ENCODE assay signal across 39 cellular contexts in the genomic region with DNA sequence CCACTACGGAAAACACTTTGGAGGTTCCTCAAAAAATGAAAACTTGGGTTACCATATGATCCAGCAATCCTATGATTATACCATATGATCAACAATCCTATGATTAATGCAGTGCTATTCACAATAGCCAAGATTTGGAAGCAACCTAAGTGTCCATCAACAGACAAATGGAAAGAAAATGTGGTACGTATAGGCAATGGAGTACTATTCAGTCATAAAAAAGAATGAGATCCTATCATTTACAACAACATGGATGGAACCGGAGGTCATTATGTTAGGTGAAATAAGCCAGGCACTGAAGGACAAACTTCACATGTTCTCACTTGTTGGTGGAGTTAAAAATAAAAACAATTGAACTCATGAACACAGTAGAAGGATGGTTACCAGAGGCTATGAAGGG. TPM values are rescaled to one million over a fixed set of nuclear protein-coding genes. Genes with fewer than 3 reads are reported as not detected.
"Had no signal": no experiment of that assay in that cellular context is flagged by ENCODE, and none has a peak within 500 bp of the region (broad histone marks: within the 10 kb centered on the region; RNA-seq: fewer than 3 reads in every experiment).

No MANE protein-coding gene starts in this region.

- H3K4me1 ChIP-seq: adrenal gland, ascending aorta, body of pancreas, breast epithelium, colonic mucosa had no signal

- H3K9me3 ChIP-seq: adrenal gland, ascending aorta, body of pancreas, breast epithelium, colonic mucosa had no signal

- H3K27ac Mint-ChIP-seq: activated naive CD4-positive, alpha-beta T cell treated with anti-CD3 and anti-CD28 coated beads for 36 hours; activated naive CD4-positive, alpha-beta T cell treated with anti-CD3 and anti-CD28 coated beads, Interleukin-2, amount 10 ng/mL, durations not matched to agents 7 days and 5 days; activated naive CD4-positive, alpha-beta T cell treated with anti-CD3 and anti-CD28 coated beads, Interleukin-2, amount 50 U/mL, for 24 hours; activated naive CD4-positive, alpha-beta T cell treated with anti-CD3 and anti-CD28 coated beads, Interleukin-2, amount 50 U/mL, for 72 hours; activated naive CD8-positive, alpha-beta T cell; activated naive CD8-positive, alpha-beta T cell treated with anti-CD3 and anti-CD28 coated beads for 36 hours; activated naive CD8-positive, alpha-beta T cell treated with anti-CD3 and anti-CD28 coated beads, Interleukin-2, amount 10 ng/mL, durations not matched to agents 7 days and 5 days; activated naive CD8-positive, alpha-beta T cell treated with anti-CD3 and anti-CD28 coated beads, Interleukin-2, amount 50 U/mL, for 24 hours; activated T-cell treated with anti-CD3 and anti-CD28 coated beads, Interleukin-2, amount 50 U/mL, for 72 hours; activated T-helper 1 cell treated with anti-CD3 and anti-CD28 coated beads, Interleukin-12 subunit alpha, Interleukin-12 subunit beta, Interleukin-2, Interleukin-4 antibody, amounts not matched to agents 30 ng/mL and 10 ng/mL and 1 ng/mL, durations not matched to agents 14 hours and 24 hours and 36 hours; activated T-helper 17 cell treated with anti-CD3 and anti-CD28 coated beads, Interleukin-2, amount 50 U/mL, for 72 hours; activated T-helper 2 cell treated with anti-CD3 and anti-CD28 coated beads, Interferon-gamma antibody, Interleukin-2, Interleukin-4, amounts not matched to agents 10 μg/mL and 5 μg/mL and 100 μg/mL, durations not matched to agents 14 hours and 24 hours and 36 hours; brain had no signal

- H3K27ac ChIP-seq: adrenal gland, ascending aorta, body of pancreas, brain microvascular endothelial cell, breast epithelium, cardiac muscle cell, colonic mucosa had no signal

- FAIRE-seq: astrocyte, bronchial epithelial cell, colon had no signal

- H3K36me3 ChIP-seq: adrenal gland, breast epithelium, cardiac muscle cell, colonic mucosa had no signal

- H3K9me3 Mint-ChIP-seq: central memory CD8-positive, alpha-beta T cell had no signal

- ATAC-seq: activated naive CD4-positive, alpha-beta T cell treated with anti-CD3 and anti-CD28 coated beads, Interleukin-2, amount 50 U/mL, for 72 hours; activated naive CD8-positive, alpha-beta T cell treated with anti-CD3 and anti-CD28 coated beads, Interleukin-2, amount 50 U/mL, for 24 hours; activated T-cell treated with anti-CD3 and anti-CD28 coated beads, Interleukin-2, amount 50 U/mL, for 72 hours; activated T-helper 17 cell treated with anti-CD3 and anti-CD28 coated beads, Interleukin-2, amount 50 U/mL, for 72 hours; body of pancreas had no signal

- H3K4me1 Mint-ChIP-seq: activated naive CD4-positive, alpha-beta T cell treated with anti-CD3 and anti-CD28 coated beads, Interleukin-2, amount 10 ng/mL, durations not matched to agents 7 days and 5 days; activated naive CD4-positive, alpha-beta T cell treated with anti-CD3 and anti-CD28 coated beads, Interleukin-2, amount 50 U/mL, for 24 hours; activated naive CD8-positive, alpha-beta T cell treated with anti-CD3 and anti-CD28 coated beads for 36 hours; activated naive CD8-positive, alpha-beta T cell treated with anti-CD3 and anti-CD28 coated beads, Interleukin-2, amount 10 ng/mL, durations not matched to agents 7 days and 5 days; activated naive CD8-positive, alpha-beta T cell treated with anti-CD3 and anti-CD28 coated beads, Interleukin-2, amount 50 U/mL, for 24 hours; activated T-helper 17 cell treated with anti-CD3 and anti-CD28 coated beads, Interleukin-2, amount 50 U/mL, for 72 hours; brain; central memory CD8-positive, alpha-beta T cell had no signal

- H3K4me3 ChIP-seq: adrenal gland, ascending aorta, body of pancreas, breast epithelium, cardiac muscle cell, colonic mucosa had no signal

- DNase-seq: activated effector memory CD4-positive, alpha-beta T cell treated with anti-CD3 and anti-CD28 coated beads, Interleukin-2, amount 50 U/mL, for 16 hours; activated effector memory CD4-positive, alpha-beta T cell treated with Interleukin-2 at 50 U/mL for 16 hours; activated gamma-delta T cell; activated gamma-delta T cell treated with Interleukin-2 at 50 U/mL for 16 hours; activated naive CD4-positive, alpha-beta T cell; activated naive CD4-positive, alpha-beta T cell treated with anti-CD3 and anti-CD28 coated beads for 36 hours; activated naive CD4-positive, alpha-beta T cell treated with anti-CD3 and anti-CD28 coated beads, Interleukin-2, amount 10 ng/mL, durations not matched to agents 7 days and 5 days; activated naive CD4-positive, alpha-beta T cell treated with anti-CD3 and anti-CD28 coated beads, Interleukin-2, amount 50 U/mL, for 16 hours; activated naive CD4-positive, alpha-beta T cell treated with Interleukin-2 at 50 U/mL for 16 hours; activated naive CD8-positive, alpha-beta T cell treated with anti-CD3 and anti-CD28 coated beads for 36 hours; activated naive CD8-positive, alpha-beta T cell treated with anti-CD3 and anti-CD28 coated beads, Interleukin-2, amount 10 ng/mL, durations not matched to agents 7 days and 5 days; activated naive CD8-positive, alpha-beta T cell treated with anti-CD3 and anti-CD28 coated beads, Interleukin-2, amount 50 U/mL, for 24 hours; activated T-cell treated with anti-CD3 and anti-CD28 coated beads, Interleukin-2, amount 50 U/mL, for 48 hours; activated T-cell treated with anti-CD3 and anti-CD28 coated beads, Interleukin-2, amount 50 U/mL, for 72 hours; adrenal gland; amniotic stem cell; amygdala; anterior cingulate cortex; aorta; body of pancreas; brain microvascular endothelial cell; caudate nucleus; central memory CD4-positive, alpha-beta T cell; cerebellar nuclear complex; colonic mucosa had no signal

- H3K27me3 ChIP-seq: adrenal gland, ascending aorta, body of pancreas, brain microvascular endothelial cell, breast epithelium, cardiac muscle cell, colonic mucosa had no signal

- H3K27me3 Mint-ChIP-seq: activated naive CD4-positive, alpha-beta T cell treated with anti-CD3 and anti-CD28 coated beads, Interleukin-2, amount 50 U/mL, for 24 hours; activated naive CD8-positive, alpha-beta T cell; activated naive CD8-positive, alpha-beta T cell treated with anti-CD3 and anti-CD28 coated beads for 36 hours; activated naive CD8-positive, alpha-beta T cell treated with anti-CD3 and anti-CD28 coated beads, Interleukin-2, amount 10 ng/mL, durations not matched to agents 7 days and 5 days; activated naive CD8-positive, alpha-beta T cell treated with anti-CD3 and anti-CD28 coated beads, Interleukin-2, amount 50 U/mL, for 24 hours; activated T-helper 17 cell treated with anti-CD3 and anti-CD28 coated beads, Interleukin-2, amount 50 U/mL, for 72 hours; central memory CD8-positive, alpha-beta T cell had no signal

- H3K4me3 Mint-ChIP-seq: activated naive CD4-positive, alpha-beta T cell treated with anti-CD3 and anti-CD28 coated beads for 36 hours; activated naive CD4-positive, alpha-beta T cell treated with anti-CD3 and anti-CD28 coated beads, Interleukin-2, amount 10 ng/mL, durations not matched to agents 7 days and 5 days; activated naive CD4-positive, alpha-beta T cell treated with anti-CD3 and anti-CD28 coated beads, Interleukin-2, amount 50 U/mL, for 24 hours; activated naive CD8-positive, alpha-beta T cell; activated naive CD8-positive, alpha-beta T cell treated with anti-CD3 and anti-CD28 coated beads for 36 hours; activated naive CD8-positive, alpha-beta T cell treated with anti-CD3 and anti-CD28 coated beads, Interleukin-2, amount 10 ng/mL, durations not matched to agents 7 days and 5 days; activated naive CD8-positive, alpha-beta T cell treated with anti-CD3 and anti-CD28 coated beads, Interleukin-2, amount 50 U/mL, for 24 hours; activated T-cell treated with anti-CD3 and anti-CD28 coated beads, Interleukin-2, amount 50 U/mL, for 72 hours; activated T-helper 1 cell treated with anti-CD3 and anti-CD28 coated beads, Interleukin-12 subunit alpha, Interleukin-12 subunit beta, Interleukin-2, Interleukin-4 antibody, amounts not matched to agents 30 ng/mL and 10 ng/mL and 1 ng/mL, durations not matched to agents 14 hours and 24 hours and 36 hours; activated T-helper 17 cell treated with anti-CD3 and anti-CD28 coated beads, Interleukin-2, amount 50 U/mL, for 72 hours; brain; central memory CD8-positive, alpha-beta T cell had no signal

RNA-seq across cellular contexts. Expression of a gene that starts 27.6 kb away (rescaled TPM):
- total RNA-seq: ascending aorta had no signal
